8 cellular contexts compared by ENCODE assay signal in the genomic region with DNA sequence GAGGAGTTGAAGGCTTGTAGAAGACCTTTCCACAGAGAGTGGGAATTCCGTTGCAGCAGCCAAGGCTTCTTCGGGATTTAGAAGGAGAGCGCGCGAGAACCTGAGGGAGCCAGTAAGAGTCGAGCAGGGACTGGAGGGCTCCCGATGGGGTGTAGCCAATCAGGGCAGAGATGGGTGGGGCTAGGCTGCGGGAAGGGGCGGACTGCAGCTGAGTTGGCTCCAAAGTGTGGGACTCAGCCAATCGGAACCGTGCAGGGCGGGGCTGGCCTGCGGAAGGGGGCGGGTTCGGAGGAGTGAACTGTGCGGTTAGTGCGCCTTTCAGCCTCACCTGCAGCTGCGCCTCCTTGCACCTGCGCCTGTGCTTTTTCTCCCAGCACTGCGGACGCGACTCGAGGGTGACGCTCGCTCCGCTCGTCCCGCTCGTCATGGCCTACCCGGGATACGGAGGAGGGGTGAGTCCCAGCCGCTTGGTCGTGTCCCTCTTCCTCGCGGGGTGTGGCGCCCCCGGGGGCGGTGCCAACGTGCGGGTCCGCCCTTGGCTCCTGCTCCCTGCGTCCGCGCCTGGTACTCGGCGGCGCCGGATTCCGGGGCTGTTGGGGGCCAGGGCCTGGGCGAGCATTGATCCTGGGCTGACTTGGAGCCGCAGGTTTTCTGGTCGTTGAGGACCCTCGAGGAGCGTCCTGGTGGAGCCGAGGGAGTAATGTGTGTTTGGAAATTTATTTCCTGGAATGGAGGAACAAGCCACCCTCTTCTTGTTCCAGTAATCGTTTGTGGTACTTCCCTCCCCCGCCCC. TPM values are rescaled to one million over a fixed set of nuclear protein-coding genes. Genes with fewer than 3 reads are reported as not detected.
A peak's percentile ranks its signal among the peaks of the same experiment; 100 is the strongest.
DNase-seq lines count a peak whose midpoint lies in the region; ATAC-seq and TF ChIP-seq lines count a peak whose summit lies in the region.

Gene GCA (plus strand): TSS at position 309 of the 793 bp plus-strand sequence. CDS start 117 bp downstream, at position 426.

- H3K36me3 ChIP-seq in esophagus squamous epithelium = no peaks in the 10 kb centered on the region
- H3K36me3 ChIP-seq in muscle layer of duodenum (ENCODE audit: control insufficient read depth in 1 of 2, insufficient read depth in 2 of 2, low read length in 2 of 2) = no peaks in the 10 kb centered on the region

- H3K27ac ChIP-seq in esophagus squamous epithelium = peak within 1 kb of the TSS; percentile 73 to 90 (median 84)
- peak within 1 kb of the TSS; percentile 82 for H3K27ac ChIP-seq in muscle layer of duodenum (ENCODE audit: low read length)

- H3K9me3 Mint-ChIP-seq in activated T-helper 1 cell treated with anti-CD3 and anti-CD28 coated beads, Interleukin-12 subunit alpha, Interleukin-12 subunit beta, Interleukin-2, Interleukin-4 antibody, amounts not matched to agents 30 ng/mL and 10 ng/mL and 1 ng/mL, durations not matched to agents 14 hours and 24 hours and 36 hours = no peaks in the 10 kb centered on the region

- no peaks in the 10 kb centered on the region for H3K36me3 Mint-ChIP-seq in activated T-helper 1 cell treated with anti-CD3 and anti-CD28 coated beads, Interleukin-12 subunit alpha, Interleukin-12 subunit beta, Interleukin-2, Interleukin-4 antibody, amounts not matched to agents 30 ng/mL and 10 ng/mL and 1 ng/mL, durations not matched to agents 14 hours and 24 hours and 36 hours (ENCODE audit: low read depth)

- H3K4me3 ChIP-seq in Jurkat, Clone E6-1 (ENCODE audit: low read length) = peak within 1 kb of the TSS; percentile 56
- H3K4me3 ChIP-seq in esophagus squamous epithelium = peak within 1 kb of the TSS; percentile 63 to 97 (median 80)
- H3K4me3 ChIP-seq in muscle layer of duodenum (ENCODE audit: low read depth in 1 of 2, low read length in 2 of 2) = peak within 1 kb of the TSS; percentile 86 to 92

- intact Hi-C loops in activated T-helper 1 cell treated with anti-CD3 and anti-CD28 coated beads, Interleukin-12 subunit alpha, Interleukin-12 subunit beta, Interleukin-2, Interleukin-4 antibody, amounts not matched to agents 30 ng/mL and 10 ng/mL and 1 ng/mL, durations not matched to agents 14 hours and 24 hours and 36 hours (cut with micrococcal nuclease) = loop anchor here (1.0 to 5.0 kb wide), 3 partner anchors 26 to 1036 kb away; partner anchors contain the start of genes IFIH1 and PSMD14
- intact Hi-C loops in esophagus squamous epithelium (cut with DNase I) = no loop called here

- TF ChIP-seq CTCF in esophagus squamous epithelium (IDR thresholded peaks at IDR 0.05) = peak in 1 of 6 experiments; percentile 10

- WGBS in esophagus squamous epithelium, 2 donors = 0 to 2% methylated on average over 17 to 22 of the region's 57 CpGs

- DNase-seq in DMS153 treated with DMSO at 0.1 percent for 48 hours (lab: John Stamatoyannopoulos, UW; ENCODE audit: unreplicated experiment) (peak; percentile 94), RPMI7951 (ENCODE audit: low read depth) (peak; percentile 98), esophagus squamous epithelium (lab: John Stamatoyannopoulos, UW) (peak; percentile 86)
- peak; percentile 83 for DNase-seq in Jurkat, Clone E6-1 (ENCODE audit: low read depth, low spot score)
- peak; percentile 97 for DNase-seq in activated T-helper 1 cell treated with anti-CD3 and anti-CD28 coated beads, Interleukin-12 subunit alpha, Interleukin-12 subunit beta, Interleukin-2, Interleukin-4 antibody, amounts not matched to agents 30 ng/mL and 10 ng/mL and 1 ng/mL, durations not matched to agents 14 hours and 24 hours and 36 hours (ENCODE audit: low spot score)
- DNase-seq in stimulated activated CD8-positive, alpha-beta memory T cell treated with anti-CD3 and anti-CD28 coated beads, Interleukin-7, amount 100 ng/mL, for 24 hours (ENCODE audit: low read depth) = peak; percentile 97

- H3K27me3 Mint-ChIP-seq in activated T-helper 1 cell treated with anti-CD3 and anti-CD28 coated beads, Interleukin-12 subunit alpha, Interleukin-12 subunit beta, Interleukin-2, Interleukin-4 antibody, amounts not matched to agents 30 ng/mL and 10 ng/mL and 1 ng/mL, durations not matched to agents 14 hours and 24 hours and 36 hours (ENCODE audit: insufficient read depth) = peaks cover 19% of the 10 kb centered on the region

- H3K4me1 Mint-ChIP-seq in activated T-helper 1 cell treated with anti-CD3 and anti-CD28 coated beads, Interleukin-12 subunit alpha, Interleukin-12 subunit beta, Interleukin-2, Interleukin-4 antibody, amounts not matched to agents 30 ng/mL and 10 ng/mL and 1 ng/mL, durations not matched to agents 14 hours and 24 hours and 36 hours (ENCODE audit: low read depth) = peaks cover 16% of the 10 kb centered on the region

- H3K9me3 ChIP-seq in esophagus squamous epithelium = no peaks in the 10 kb centered on the region
- no peaks in the 10 kb centered on the region for H3K9me3 ChIP-seq in muscle layer of duodenum (ENCODE audit: control insufficient read depth in 1 of 2, low read length in 2 of 2)

- peak in 2 of 4 donors; percentile 29 to 68 for TF ChIP-seq POLR2A in esophagus squamous epithelium (IDR thresholded peaks at IDR 0.05)

- peak; percentile 98 for ATAC-seq in GM21619 (IDR thresholded peaks at IDR 0.05; ENCODE audit: unreplicated experiment)

- peak within 1 kb of the TSS; percentile 94 for H3K4me3 Mint-ChIP-seq in activated T-helper 1 cell treated with anti-CD3 and anti-CD28 coated beads, Interleukin-12 subunit alpha, Interleukin-12 subunit beta, Interleukin-2, Interleukin-4 antibody, amounts not matched to agents 30 ng/mL and 10 ng/mL and 1 ng/mL, durations not matched to agents 14 hours and 24 hours and 36 hours

- H3K27me3 ChIP-seq in esophagus squamous epithelium (no peaks in the 10 kb centered on the region), muscle layer of duodenum (ENCODE audit: low read depth, low read length) (no peaks in the 10 kb centered on the region)

- H3K4me1 ChIP-seq in esophagus squamous epithelium (peaks cover 0 to 16% (median 4%) of the 10 kb centered on the region in 3 donors), muscle layer of duodenum (ENCODE audit: control insufficient read depth in 1 of 2, insufficient read depth in 2 of 2, low read length in 2 of 2) (peaks cover 0 to 3% of the 10 kb centered on the region in 2 donors)

- peak within 1 kb of the TSS; percentile 77 for H3K27ac Mint-ChIP-seq in activated T-helper 1 cell treated with anti-CD3 and anti-CD28 coated beads, Interleukin-12 subunit alpha, Interleukin-12 subunit beta, Interleukin-2, Interleukin-4 antibody, amounts not matched to agents 30 ng/mL and 10 ng/mL and 1 ng/mL, durations not matched to agents 14 hours and 24 hours and 36 hours

RNA-seq across cellular contexts. Expression of gene GCA, which starts in this region (rescaled TPM):
- 5.1 TPM for polyA plus RNA-seq in Jurkat, Clone E6-1 (2012; ENCODE audit: insufficient read depth, insufficient read length)
- 16.3 and 21.5 TPM in 2 replicates for total RNA-seq in RPMI7951 (2014; rRNA removed; shearing (Covaris generic))
- 14.5 and 14.9 TPM in 2 replicates for total RNA-seq in activated T-helper 1 cell treated with anti-CD3 and anti-CD28 coated beads, Interleukin-12 subunit alpha, Interleukin-12 subunit beta, Interleukin-2, Interleukin-4 antibody, amounts not matched to agents 30 ng/mL and 10 ng/mL and 1 ng/mL, durations not matched to agents 14 hours and 24 hours and 36 hours
- 10 to 100 TPM in 2 of 4 donors, 1 to 10 TPM in 2; 5.5 to 19.3 (median 13.0) TPM for total RNA-seq in esophagus squamous epithelium

Comparison
In these comparisons a context has a peak if more than half of its experiments do, and no peak if none do; other contexts are left out.
1. Peak in every context shown above with its lines: DNase-seq, ATAC-seq, H3K4me3 ChIP-seq and H3K27ac ChIP-seq.